ENCODE assay signal across 13 cellular contexts in genomic region chr9:94085062-94085639, GRCh38. TPM values are rescaled to one million over a fixed set of nuclear protein-coding genes. Genes with fewer than 3 reads are reported as not detected.
DNase-seq lines count a peak whose midpoint lies in the region; ATAC-seq, FAIRE-seq and TF ChIP-seq lines count a peak whose summit lies in the region.
"Had no signal": no experiment of that assay in that cellular context is flagged by ENCODE, and none has a peak within 500 bp of the region (broad histone marks: within the 10 kb centered on the region; RNA-seq: fewer than 3 reads in every experiment).

No MANE protein-coding gene starts in this region.

- no peaks in the 10 kb centered on the region for H3K36me3 ChIP-seq in bronchial epithelial cell (ENCODE audit: control insufficient read depth, insufficient read depth, low read length)

- no peaks in the 10 kb centered on the region for H3K27me3 ChIP-seq in bronchial epithelial cell (ENCODE audit: control insufficient read depth, insufficient read depth, low read length)

- H3K36me3 Mint-ChIP-seq in Calu3 (ENCODE audit: insufficient read depth, unreplicated experiment) (no peaks in the 10 kb centered on the region), natural killer cell (no peaks in the 10 kb centered on the region)
- H3K36me3 Mint-ChIP-seq: activated CD4-positive, alpha-beta memory T cell treated with anti-CD3 and anti-CD28 coated beads for 36 hours had no signal

- CTCF ChIA-PET in Calu3 (lab: Charles Lee): no interaction called here

- H3K4me1 Mint-ChIP-seq in Calu3 (ENCODE audit: low read depth, unreplicated experiment) (no peaks in the 10 kb centered on the region), natural killer cell (no peaks in the 10 kb centered on the region)

- no peaks in the 10 kb centered on the region for H3K27me3 Mint-ChIP-seq in Calu3 (ENCODE audit: unreplicated experiment)
- no peaks in the 10 kb centered on the region for H3K27me3 Mint-ChIP-seq in natural killer cell (ENCODE audit: low read depth in 2 of 2)
- H3K27me3 Mint-ChIP-seq: activated CD4-positive, alpha-beta memory T cell treated with anti-CD3 and anti-CD28 coated beads for 36 hours had no signal

- TSS peak; percentile 63 for BruUV-seq in Calu3 (replicated peaks; lab: Mats Ljungman, UMichigan)

- H3K9me3 Mint-ChIP-seq in Calu3 (ENCODE audit: low read depth, unreplicated experiment): no peaks in the 10 kb centered on the region
- H3K9me3 Mint-ChIP-seq in natural killer cell: no peaks in the 10 kb centered on the region
- H3K9me3 Mint-ChIP-seq: activated CD4-positive, alpha-beta memory T cell treated with anti-CD3 and anti-CD28 coated beads for 36 hours had no signal

- H3K27ac Mint-ChIP-seq in Calu3 (ENCODE audit: unreplicated experiment) (no peak overlapping the region), natural killer cell (no peak overlapping the region)
- H3K27ac Mint-ChIP-seq: activated CD4-positive, alpha-beta memory T cell treated with anti-CD3 and anti-CD28 coated beads for 36 hours had no signal

- no peak overlapping the region for H3K4me3 ChIP-seq in bronchial epithelial cell (ENCODE audit: low read depth, low read length)

- H3K4me3 Mint-ChIP-seq in Calu3 (ENCODE audit: low read depth, unreplicated experiment) (no peak overlapping the region), natural killer cell (no peak overlapping the region)
- H3K4me3 Mint-ChIP-seq: activated CD4-positive, alpha-beta memory T cell treated with anti-CD3 and anti-CD28 coated beads for 36 hours had no signal

- TF ChIP-seq CTCF in Calu3 (IDR thresholded peaks at IDR 0.05; ENCODE audit: unreplicated experiment): no peak
- no peak for TF ChIP-seq CTCF in bronchial epithelial cell (IDR thresholded peaks at IDR 0.05; ENCODE audit: insufficient read depth, low read length, severe bottlenecking)
- TF ChIP-seq CTCF in natural killer cell (IDR thresholded peaks at IDR 0.05): no peak

- no peak for ATAC-seq in natural killer cell
- no peak for ATAC-seq in HG03039 (IDR thresholded peaks at IDR 0.05; ENCODE audit: unreplicated experiment)
- ATAC-seq: left lobe of liver had no signal

- FAIRE-seq in bronchial epithelial cell (lab: Jason Lieb, UNC): no peak
- FAIRE-seq: GM12892 had no signal

- no peak for DNase-seq in Calu3
- peak; percentile 24 for DNase-seq in LHCN-M2 (ENCODE audit: low read depth)
- DNase-seq in bronchial epithelial cell (ENCODE audit: low read depth): peak; percentile 30
- DNase-seq in medulla oblongata (ENCODE audit: extremely low spot score): peak; percentile 46
- no peak for DNase-seq in natural killer cell
- DNase-seq in Kasumi-1 (lab: John Stamatoyannopoulos, UW): no peak
- DNase-seq in putamen (ENCODE audit: low spot score): no peak
- DNase-seq: activated CD4-positive, alpha-beta memory T cell treated with anti-CD3 and anti-CD28 coated beads for 36 hours; COR-L47; NCI-H524 treated with DMSO at 0.1 percent for 48 hours had no signal

- intact Hi-C loops in Calu3 (cut with micrococcal nuclease; ENCODE audit: unreplicated experiment): no loop called here
- intact Hi-C loops in natural killer cell (cut with micrococcal nuclease): no loop called here

RNA-seq across cellular contexts. Expression of gene PTPDC1, which starts 0.9 kb away (rescaled TPM):
- total RNA-seq in Calu3 (2022) (7.6 and 8.2 TPM in 2 replicates), LHCN-M2 (2014; rRNA removed) (11.5 and 13.6 TPM in 2 replicates), bronchial epithelial cell (7.9 and 11.1 TPM in 2 replicates), natural killer cell (1 to 10 TPM; 2.8 to 3.9 (median 3.4) TPM)
- polyA plus RNA-seq in LHCN-M2 (2012): 2.3 TPM

Comparison
In these comparisons a context has a peak if more than half of its experiments do, and no peak if none do; other contexts are left out.
1. DNase-seq: peak in LHCN-M2 (single experiment), bronchial epithelial cell (single experiment) and medulla oblongata (single experiment); none in Calu3 (single experiment), natural killer cell (single experiment), Kasumi-1 (0 of 2) and putamen (single experiment).